Comparison of ENCODE assay signal across 8 cellular contexts in genomic region chr2:106192752-106193490, GRCh38. TPM values are rescaled to one million over a fixed set of nuclear protein-coding genes. Genes with fewer than 3 reads are reported as not detected.
DNase-seq lines count a peak whose midpoint lies in the region; ATAC-seq and TF ChIP-seq lines count a peak whose summit lies in the region.

No MANE protein-coding gene starts in this region.

- TF ChIP-seq POLR2A in GM15510 (IDR thresholded peaks at IDR 0.05; ENCODE audit: borderline replicate concordance, extremely low read depth, insufficient read length), result peak; percentile 19

- H3K4me1 ChIP-seq in A673 (ENCODE audit: insufficient read depth, low read length, poor library complexity, severe bottlenecking) (no peaks in the 10 kb centered on the region), muscle layer of colon (ENCODE audit: insufficient read depth, low read length) (peaks cover 26% of the 10 kb centered on the region)

- TSS peak; percentile 49 for BruUV-seq in A673 (replicated peaks; lab: Mats Ljungman, UMichigan)

- peak; percentile 72 for DNase-seq in A673 (ENCODE audit: low spot score)
- DNase-seq in NCI-H187 treated with DMSO at 0.1 percent for 48 hours (lab: John Stamatoyannopoulos, UW), result peak; percentile 75
- DNase-seq in activated CD4-positive, alpha-beta T cell treated with anti-CD3 and anti-CD28 coated beads for 24 hours (ENCODE audit: low read depth in 2 of 2), result peak; percentile 40 to 41
- peak; percentile 17 for DNase-seq in effector CD4-positive, alpha-beta T cell
- peak; percentile 53 for DNase-seq in stimulated activated naive CD4-positive, alpha-beta T cell treated with Interleukin-2 at 50 U/mL for 16 hours (lab: John Stamatoyannopoulos, UW)

- H3K27ac ChIP-seq in A673 (ENCODE audit: low read depth, low read length, poor library complexity, severe bottlenecking), result peak overlapping the region; percentile 85
- peak overlapping the region; percentile 65 for H3K27ac ChIP-seq in muscle layer of colon (ENCODE audit: low read depth, low read length)

- H3K27me3 ChIP-seq in A673 (replicated peaks; ENCODE audit: insufficient read depth, low read depth, low read length, poor library complexity), result no peaks in the 10 kb centered on the region
- no peaks in the 10 kb centered on the region for H3K27me3 ChIP-seq in muscle layer of colon (ENCODE audit: control insufficient read depth in 1 of 2, insufficient read depth in 2 of 2, low read length in 2 of 2)

- H3K4me3 ChIP-seq in A673 (ENCODE audit: low read depth, low read length, poor library complexity, severe bottlenecking), result peak overlapping the region; percentile 96
- H3K4me3 ChIP-seq in muscle layer of colon (ENCODE audit: low read depth in 1 of 2, low read length in 2 of 2), result peak overlapping the region; percentile 63

- TF ChIP-seq CTCF in A673 (conservative IDR thresholded peaks at IDR 0.05; ENCODE audit: low read depth, low read length), result no peak

- no peaks in the 10 kb centered on the region for H3K9me3 ChIP-seq in A673 (ENCODE audit: low read depth, low read length, poor library complexity, severe bottlenecking)
- H3K9me3 ChIP-seq in muscle layer of colon (ENCODE audit: low read length), result no peaks in the 10 kb centered on the region

- POLR2A ChIA-PET in A673 (lab: Charles Lee; ENCODE audit: low non-redundant PET), result interaction anchor here (0.6 kb wide), 2 partner anchors 56 to 101 kb away, joined by 5 to 10 read pairs; no protein-coding TSS in a partner anchor

- H3K9ac ChIP-seq in muscle layer of colon (ENCODE audit: low read length), result no peak overlapping the region

- ATAC-seq in HG02870 (IDR thresholded peaks at IDR 0.05; ENCODE audit: unreplicated experiment), result peak; percentile 69

- intact Hi-C loops in A673 (cut with micrococcal nuclease; ENCODE audit: unreplicated experiment), result no loop called here

- CTCF ChIA-PET in A673 (lab: Charles Lee), result no interaction called here

- H3K36me3 ChIP-seq in A673 (ENCODE audit: insufficient read depth, low read length, poor library complexity, severe bottlenecking) (no peaks in the 10 kb centered on the region), muscle layer of colon (ENCODE audit: insufficient read depth, low read length) (no peaks in the 10 kb centered on the region)

RNA-seq across cellular contexts. Expression of gene UXS1, which starts 1.2 kb away (rescaled TPM):
- total RNA-seq in A673 (2021), result 48.6 and 50.9 TPM in 2 replicates

Comparison
In these comparisons a context has a peak if more than half of its experiments do, and no peak if none do; other contexts are left out.
1. Peak in every context shown above with its lines: DNase-seq, ATAC-seq, H3K4me3 ChIP-seq and H3K27ac ChIP-seq.
2. DNase-seq: peak in every context shown above with its lines; median percentile 75 in NCI-H187 treated with DMSO at 0.1 percent for 48 hours; 72 in A673; 53 in stimulated activated naive CD4-positive, alpha-beta T cell treated with Interleukin-2 at 50 U/mL for 16 hours; 40 in activated CD4-positive, alpha-beta T cell treated with anti-CD3 and anti-CD28 coated beads for 24 hours; 17 in effector CD4-positive, alpha-beta T cell.